ENCODE assay signal across 9 cellular contexts in the genomic region with DNA sequence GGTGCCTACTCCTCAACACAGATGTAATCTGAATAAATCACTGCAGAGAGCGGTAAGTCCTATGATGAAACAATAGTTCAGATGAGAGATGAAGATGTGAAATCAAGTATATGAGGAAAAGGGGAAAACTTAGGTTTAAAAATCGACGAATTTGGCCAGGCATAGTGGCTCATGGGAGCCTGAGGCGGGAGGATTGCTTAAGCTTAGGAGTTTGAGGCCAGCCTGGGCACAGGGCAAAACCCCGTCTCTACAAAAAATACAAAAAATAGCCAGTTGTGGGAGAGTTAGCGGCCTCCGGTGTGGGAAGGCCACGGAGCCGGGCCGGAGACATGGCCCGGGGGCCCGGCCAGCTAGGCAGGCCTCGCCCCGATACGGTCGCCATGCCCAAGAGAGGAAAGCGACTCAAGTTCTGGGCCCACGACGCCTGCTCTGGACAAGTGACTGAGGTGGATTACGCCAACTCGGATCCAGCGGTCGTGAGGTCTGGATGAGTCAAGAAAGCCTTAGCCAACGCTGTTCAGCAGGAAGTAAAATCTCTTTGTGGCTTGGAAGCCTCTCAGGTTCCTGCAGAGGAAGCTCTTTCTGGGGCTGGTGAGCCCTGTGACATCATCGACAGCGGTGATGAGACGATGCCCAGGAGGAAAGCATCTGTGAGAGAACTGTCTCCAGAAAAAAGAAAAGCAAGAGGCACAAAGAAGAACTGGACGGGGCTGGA.
A peak's percentile ranks its signal among the peaks of the same experiment; 100 is the strongest.
DNase-seq lines count a peak whose midpoint lies in the region; ATAC-seq and TF ChIP-seq lines count a peak whose summit lies in the region.
"Had no signal": no experiment of that assay in that cellular context is flagged by ENCODE, and none has a peak within 500 bp of the region (broad histone marks: within the 10 kb centered on the region; RNA-seq: fewer than 3 reads in every experiment).

No MANE protein-coding gene starts in this region.

- no peak for TF ChIP-seq CTCF in AG10803 (conservative IDR thresholded peaks at IDR 0.05; ENCODE audit: low read length)

- ATAC-seq in GM21367 (IDR thresholded peaks at IDR 0.05; ENCODE audit: unreplicated experiment) = no peak

- H3K4me3 ChIP-seq in AG10803 (ENCODE audit: low read length) = no peak overlapping the region

- DNase-seq in AG10803 (ENCODE audit: low read depth) = peak; percentile 96
- peak; percentile 94 for DNase-seq in M059J (ENCODE audit: low read depth)
- DNase-seq in activated T-cell treated with anti-CD3 and anti-CD28 coated beads, Interleukin-2, amount 50 U/mL, for 48 hours = peak; percentile 48 to 62
- DNase-seq in iris pigment epithelial cell (ENCODE audit: low read depth) = peak; percentile 92
- no peak for DNase-seq in HuH-7 (ENCODE audit: low spot score)
- no peak for DNase-seq in SHP77 (lab: John Stamatoyannopoulos, UW)
- no peak for DNase-seq in NCI-H1417 (lab: John Stamatoyannopoulos, UW)
- DNase-seq: NCI-H69 had no signal

Comparison
In these comparisons a context has a peak if more than half of its experiments do, and no peak if none do; other contexts are left out.
1. DNase-seq: peak in AG10803 (single experiment), M059J (single experiment), activated T-cell treated with anti-CD3 and anti-CD28 coated beads, Interleukin-2, amount 50 U/mL, for 48 hours (2 of 2) and iris pigment epithelial cell (single experiment); none in HuH-7 (single experiment), SHP77 (0 of 2) and NCI-H1417 (0 of 3).